Comparison of ENCODE assay signal across 8 cellular contexts in the genomic region with DNA sequence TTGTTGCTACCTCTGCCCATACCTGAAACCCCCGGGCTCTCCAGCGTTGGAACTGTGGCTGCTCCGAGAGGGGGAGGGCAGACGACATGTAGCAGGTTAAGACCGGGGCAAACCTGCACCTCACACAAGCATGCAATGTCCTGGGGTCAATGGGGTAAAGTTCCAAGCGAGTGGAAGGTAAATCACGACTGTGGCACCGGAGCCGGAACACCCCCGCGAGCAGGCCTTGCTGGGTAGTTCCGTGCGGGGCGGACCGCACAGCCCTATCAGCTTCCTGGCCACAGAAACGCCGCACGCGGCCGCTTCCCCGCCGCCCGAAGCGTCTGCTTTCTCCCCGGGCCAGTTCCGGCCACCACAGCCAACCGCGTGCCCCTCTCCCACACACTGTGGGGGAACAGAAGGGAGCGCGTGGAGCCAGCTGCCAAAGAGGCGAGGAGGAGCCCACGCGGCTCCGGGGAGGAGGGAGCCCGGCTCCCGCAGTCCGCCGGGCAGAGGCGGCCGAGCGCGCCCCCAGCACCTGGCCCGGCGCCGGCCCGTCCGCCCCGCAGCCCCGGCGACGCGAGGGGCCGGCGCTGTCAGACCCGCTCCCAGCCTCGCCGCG. TPM values are rescaled to one million over a fixed set of nuclear protein-coding genes. Genes with fewer than 3 reads are reported as not detected.
DNase-seq lines count a peak whose midpoint lies in the region; ATAC-seq and TF ChIP-seq lines count a peak whose summit lies in the region.

No MANE protein-coding gene starts in this region.

- peaks cover 5 to 10% of the 10 kb centered on the region in 2 donors for H3K4me1 ChIP-seq in naive thymus-derived CD4-positive, alpha-beta T cell (ENCODE audit: control insufficient read depth in 2 of 2, insufficient read depth in 2 of 2, low read length in 2 of 2)

- peaks cover 4 to 24% of the 10 kb centered on the region in 2 donors for H3K27me3 ChIP-seq in naive thymus-derived CD4-positive, alpha-beta T cell (ENCODE audit: control insufficient read depth in 2 of 2, insufficient read depth in 2 of 2, low read length in 2 of 2)

- POLR2A ChIA-PET in WTC11 (lab: Charles Lee), result no interaction called here
- POLR2A ChIA-PET in naive thymus-derived CD4-positive, alpha-beta T cell (lab: Charles Lee), result no interaction called here

- H3K9me3 ChIP-seq in naive thymus-derived CD4-positive, alpha-beta T cell (ENCODE audit: control insufficient read depth in 2 of 3, low read length in 3 of 3), result no peaks in the 10 kb centered on the region

- H3K9me3 Mint-ChIP-seq in WTC11, result no peaks in the 10 kb centered on the region
- H3K9me3 Mint-ChIP-seq in naive thymus-derived CD4-positive, alpha-beta T cell, result peaks cover 0 to 3% (median 0%) of the 10 kb centered on the region in 11 donors

- H3K36me3 Mint-ChIP-seq in WTC11, result no peaks in the 10 kb centered on the region
- H3K36me3 Mint-ChIP-seq in naive thymus-derived CD4-positive, alpha-beta T cell, result peaks cover 0 to 7% (median 4%) of the 10 kb centered on the region in 5 donors

- peak overlapping the region; percentile 67 for H3K4me3 Mint-ChIP-seq in WTC11
- peak overlapping the region; percentile 49 to 89 (median 72) for H3K4me3 Mint-ChIP-seq in naive thymus-derived CD4-positive, alpha-beta T cell

- DNase-seq in CD1c-positive myeloid dendritic cell (ENCODE audit: extremely low spot score), result peak; percentile 68
- peak; percentile 54 for DNase-seq in HK-2 (ENCODE audit: unreplicated experiment)
- DNase-seq in WTC11 (ENCODE audit: low spot score), result peak; percentile 48
- DNase-seq in epithelial cell of proximal tubule (ENCODE audit: low read depth), result no peak
- DNase-seq in naive thymus-derived CD4-positive, alpha-beta T cell, result peak in 6 of 9 donors; percentile 14 to 29 (median 22)

- TF ChIP-seq CTCF in WTC11 (IDR thresholded peaks at IDR 0.05) (no peak), epithelial cell of proximal tubule (conservative IDR thresholded peaks at IDR 0.05; ENCODE audit: low read depth, low read length) (no peak)

- no peak overlapping the region for H3K27ac ChIP-seq in naive thymus-derived CD4-positive, alpha-beta T cell (ENCODE audit: low read depth, low read length)

- no peaks in the 10 kb centered on the region for H3K36me3 ChIP-seq in naive thymus-derived CD4-positive, alpha-beta T cell (ENCODE audit: control insufficient read depth in 2 of 3, insufficient read depth in 3 of 3, low read length in 3 of 3)

- peak overlapping the region; percentile 74 for H3K4me3 ChIP-seq in epithelial cell of proximal tubule (ENCODE audit: low read depth, low read length)
- peak overlapping the region; percentile 22 for H3K4me3 ChIP-seq in naive thymus-derived CD4-positive, alpha-beta T cell (ENCODE audit: low read length)

- peaks cover 60% of the 10 kb centered on the region for H3K27me3 Mint-ChIP-seq in WTC11 (ENCODE audit: low read depth)
- peaks cover 47 to 69% (median 51%) of the 10 kb centered on the region in 5 donors for H3K27me3 Mint-ChIP-seq in naive thymus-derived CD4-positive, alpha-beta T cell

- CTCF ChIA-PET in WTC11 (lab: Charles Lee), result interaction anchor here (0.6 to 1.6 kb wide), 3 partner anchors 129 to 249 kb away, joined by 3 to 6 read pairs (median 3); no protein-coding TSS in a partner anchor
- CTCF ChIA-PET in naive thymus-derived CD4-positive, alpha-beta T cell (lab: Charles Lee), result no interaction called here

- H3K27ac Mint-ChIP-seq in WTC11, result no peak overlapping the region
- peak overlapping the region in 1 of 9 donors; percentile 37 for H3K27ac Mint-ChIP-seq in naive thymus-derived CD4-positive, alpha-beta T cell

- H3K4me1 Mint-ChIP-seq in WTC11, result peaks cover 30% of the 10 kb centered on the region
- H3K4me1 Mint-ChIP-seq in naive thymus-derived CD4-positive, alpha-beta T cell, result peaks cover 9 to 21% (median 17%) of the 10 kb centered on the region in 7 donors

- intact Hi-C loops in naive thymus-derived CD4-positive, alpha-beta T cell (cut with micrococcal nuclease), result no loop called here

- ATAC-seq in WTC11 (peak; percentile 39), HG02870 (IDR thresholded peaks at IDR 0.05; ENCODE audit: unreplicated experiment) (no peak), HG02610 (IDR thresholded peaks at IDR 0.05; ENCODE audit: unreplicated experiment) (no peak), GM18498 (IDR thresholded peaks at IDR 0.05; ENCODE audit: unreplicated experiment) (no peak)
- peak; percentile 51 for ATAC-seq in naive thymus-derived CD4-positive, alpha-beta T cell

TF ChIP-seq in WTC11, 78 proteins besides CTCF, POLR2A, EP300 and RAD21 (continues in another document):
- TF ChIP-seq SOX15 (CRISPR knock-in tag; IDR thresholded peaks at IDR 0.05), result no peak
- TF ChIP-seq, protein P1, sequence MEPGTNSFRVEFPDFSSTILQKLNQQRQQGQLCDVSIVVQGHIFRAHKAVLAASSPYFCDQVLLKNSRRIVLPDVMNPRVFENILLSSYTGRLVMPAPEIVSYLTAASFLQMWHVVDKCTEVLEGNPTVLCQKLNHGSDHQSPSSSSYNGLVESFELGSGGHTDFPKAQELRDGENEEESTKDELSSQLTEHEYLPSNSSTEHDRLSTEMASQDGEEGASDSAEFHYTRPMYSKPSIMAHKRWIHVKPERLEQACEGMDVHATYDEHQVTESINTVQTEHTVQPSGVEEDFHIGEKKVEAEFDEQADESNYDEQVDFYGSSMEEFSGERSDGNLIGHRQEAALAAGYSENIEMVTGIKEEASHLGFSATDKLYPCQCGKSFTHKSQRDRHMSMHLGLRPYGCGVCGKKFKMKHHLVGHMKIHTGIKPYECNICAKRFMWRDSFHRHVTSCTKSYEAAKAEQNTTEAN (CRISPR knock-in tag; IDR thresholded peaks at IDR 0.05), result no peak
- TF ChIP-seq, protein P2, sequence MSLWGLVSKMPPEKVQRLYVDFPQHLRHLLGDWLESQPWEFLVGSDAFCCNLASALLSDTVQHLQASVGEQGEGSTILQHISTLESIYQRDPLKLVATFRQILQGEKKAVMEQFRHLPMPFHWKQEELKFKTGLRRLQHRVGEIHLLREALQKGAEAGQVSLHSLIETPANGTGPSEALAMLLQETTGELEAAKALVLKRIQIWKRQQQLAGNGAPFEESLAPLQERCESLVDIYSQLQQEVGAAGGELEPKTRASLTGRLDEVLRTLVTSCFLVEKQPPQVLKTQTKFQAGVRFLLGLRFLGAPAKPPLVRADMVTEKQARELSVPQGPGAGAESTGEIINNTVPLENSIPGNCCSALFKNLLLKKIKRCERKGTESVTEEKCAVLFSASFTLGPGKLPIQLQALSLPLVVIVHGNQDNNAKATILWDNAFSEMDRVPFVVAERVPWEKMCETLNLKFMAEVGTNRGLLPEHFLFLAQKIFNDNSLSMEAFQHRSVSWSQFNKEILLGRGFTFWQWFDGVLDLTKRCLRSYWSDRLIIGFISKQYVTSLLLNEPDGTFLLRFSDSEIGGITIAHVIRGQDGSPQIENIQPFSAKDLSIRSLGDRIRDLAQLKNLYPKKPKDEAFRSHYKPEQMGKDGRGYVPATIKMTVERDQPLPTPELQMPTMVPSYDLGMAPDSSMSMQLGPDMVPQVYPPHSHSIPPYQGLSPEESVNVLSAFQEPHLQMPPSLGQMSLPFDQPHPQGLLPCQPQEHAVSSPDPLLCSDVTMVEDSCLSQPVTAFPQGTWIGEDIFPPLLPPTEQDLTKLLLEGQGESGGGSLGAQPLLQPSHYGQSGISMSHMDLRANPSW (CRISPR knock-in tag; conservative IDR thresholded peaks at IDR 0.05; ENCODE audit: low read depth), result no peak
- no peak for TF ChIP-seq ESRRA (CRISPR knock-in tag; IDR thresholded peaks at IDR 0.05; ENCODE audit: borderline replicate concordance)
- no peak for TF ChIP-seq SMAD4 (CRISPR knock-in tag; IDR thresholded peaks at IDR 0.05)
- peak; percentile 74; the same call in 1 of the 2 replicates for TF ChIP-seq RELA (CRISPR knock-in tag; IDR thresholded peaks at IDR 0.05; ENCODE audit: borderline replicate concordance)
- TF ChIP-seq ZNF121 (CRISPR knock-in tag; IDR thresholded peaks at IDR 0.05), result no peak
- TF ChIP-seq NFYB (CRISPR knock-in tag; conservative IDR thresholded peaks at IDR 0.05; ENCODE audit: low read depth), result no peak
- TF ChIP-seq JUN (CRISPR knock-in tag; IDR thresholded peaks at IDR 0.05), result no peak
- 0 out of 2 replicates have a peak, but pooled peaks have one; percentile 33 for TF ChIP-seq GABPB1 (CRISPR knock-in tag; IDR thresholded peaks at IDR 0.05)
- peak; percentile 59; the same call in 1 of the 2 replicates for TF ChIP-seq ZNF232 (CRISPR knock-in tag; IDR thresholded peaks at IDR 0.05)
- no peak for TF ChIP-seq CREB1 (CRISPR knock-in tag; IDR thresholded peaks at IDR 0.05)
- TF ChIP-seq, protein P3, sequence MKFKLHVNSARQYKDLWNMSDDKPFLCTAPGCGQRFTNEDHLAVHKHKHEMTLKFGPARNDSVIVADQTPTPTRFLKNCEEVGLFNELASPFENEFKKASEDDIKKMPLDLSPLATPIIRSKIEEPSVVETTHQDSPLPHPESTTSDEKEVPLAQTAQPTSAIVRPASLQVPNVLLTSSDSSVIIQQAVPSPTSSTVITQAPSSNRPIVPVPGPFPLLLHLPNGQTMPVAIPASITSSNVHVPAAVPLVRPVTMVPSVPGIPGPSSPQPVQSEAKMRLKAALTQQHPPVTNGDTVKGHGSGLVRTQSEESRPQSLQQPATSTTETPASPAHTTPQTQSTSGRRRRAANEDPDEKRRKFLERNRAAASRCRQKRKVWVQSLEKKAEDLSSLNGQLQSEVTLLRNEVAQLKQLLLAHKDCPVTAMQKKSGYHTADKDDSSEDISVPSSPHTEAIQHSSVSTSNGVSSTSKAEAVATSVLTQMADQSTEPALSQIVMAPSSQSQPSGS (CRISPR knock-in tag; IDR thresholded peaks at IDR 0.05; ENCODE audit: borderline replicate concordance, low read depth), result no peak
- TF ChIP-seq, protein P4, sequence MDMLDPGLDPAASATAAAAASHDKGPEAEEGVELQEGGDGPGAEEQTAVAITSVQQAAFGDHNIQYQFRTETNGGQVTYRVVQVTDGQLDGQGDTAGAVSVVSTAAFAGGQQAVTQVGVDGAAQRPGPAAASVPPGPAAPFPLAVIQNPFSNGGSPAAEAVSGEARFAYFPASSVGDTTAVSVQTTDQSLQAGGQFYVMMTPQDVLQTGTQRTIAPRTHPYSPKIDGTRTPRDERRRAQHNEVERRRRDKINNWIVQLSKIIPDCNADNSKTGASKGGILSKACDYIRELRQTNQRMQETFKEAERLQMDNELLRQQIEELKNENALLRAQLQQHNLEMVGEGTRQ (CRISPR knock-in tag; IDR thresholded peaks at IDR 0.05), result no peak

RNA-seq across cellular contexts. Expression of a gene that starts 1.6 kb away (rescaled TPM):
- 34.9 to 40.7 TPM (median 38.9 TPM) in 3 replicates for total RNA-seq in WTC11 (2021)
- total RNA-seq in epithelial cell of proximal tubule, result 63.9 and 78.9 TPM in 2 replicates
- under 1 TPM in 3 of 5 experiments, not detected in 2; 0.02 to 0.98 (median 0.03) TPM for total RNA-seq in naive thymus-derived CD4-positive, alpha-beta T cell
- under 1 TPM in 1 of 2 donors, not detected in 1; 0.22 TPM for polyA plus RNA-seq in naive thymus-derived CD4-positive, alpha-beta T cell

RNA-seq across cellular contexts. Expression of a gene that starts 49.7 kb away (rescaled TPM):
- total RNA-seq in WTC11 (2021) (14.1 to 21.3 TPM (median 20.3 TPM) in 3 replicates), epithelial cell of proximal tubule (4.0 and 17.3 TPM in 2 replicates)
- total RNA-seq in naive thymus-derived CD4-positive, alpha-beta T cell, result 10 to 100 TPM in 4 of 5 experiments, 1 to 10 TPM in 1; 9.8 to 27.2 (median 19.7) TPM
- polyA plus RNA-seq in naive thymus-derived CD4-positive, alpha-beta T cell, result 10 to 100 TPM; 12.3 to 23.3 TPM

Comparison
In these comparisons a context has a peak if more than half of its experiments do, and no peak if none do; other contexts are left out.
1. ATAC-seq: peak in WTC11 (single experiment) and naive thymus-derived CD4-positive, alpha-beta T cell (single experiment); none in HG02870 (single experiment), HG02610 (single experiment) and GM18498 (single experiment).
2. RNA of a gene that starts 1.6 kb away (total RNA-seq): 63.9 to 78.9 TPM in epithelial cell of proximal tubule and 34.9 to 40.7 TPM in WTC11; 0.02 to 0.98 TPM in naive thymus-derived CD4-positive, alpha-beta T cell; every median in the first group is over 10 times any median in the second.